ENCODE assay signal across 26 cellular contexts in the genomic region with DNA sequence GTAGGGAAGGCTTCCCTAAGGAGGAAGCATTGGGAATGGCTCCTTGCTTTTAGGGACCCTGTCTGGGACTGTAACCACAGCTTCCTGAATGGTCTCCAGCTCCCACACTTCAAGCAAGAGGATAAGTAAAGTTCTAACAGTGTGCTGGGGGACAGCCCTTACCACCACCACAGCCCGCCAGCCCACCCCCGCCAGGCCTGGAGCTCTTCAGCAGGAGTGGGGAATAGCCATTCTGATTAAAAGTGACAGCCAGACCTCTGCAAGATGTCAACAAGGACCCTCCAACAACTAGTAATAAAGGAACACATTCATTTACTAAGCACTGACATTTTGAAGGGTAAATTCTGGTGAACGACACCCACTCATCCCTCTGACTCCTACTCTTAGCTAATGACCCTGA. TPM values are rescaled to one million over a fixed set of nuclear protein-coding genes. Genes with fewer than 3 reads are reported as not detected.
"Had no signal": no experiment of that assay in that cellular context is flagged by ENCODE, and none has a peak within 500 bp of the region (broad histone marks: within the 10 kb centered on the region; RNA-seq: fewer than 3 reads in every experiment).

No MANE protein-coding gene starts in this region.

- DNase-seq: activated CD4-positive, alpha-beta T cell treated with anti-CD3 and anti-CD28 coated beads, Interleukin-2, amount 10 ng/mL, durations not matched to agents 7 days and 5 days; activated CD4-positive, CD25-positive, alpha-beta regulatory T cell treated with anti-CD3 and anti-CD28 coated beads, Interleukin-2, amount 50 U/mL, for 72 hours; activated CD8-positive, alpha-beta T cell treated with anti-CD3 and anti-CD28 coated beads, Interleukin-2, amount 10 ng/mL, durations not matched to agents 7 days and 5 days; activated naive CD4-positive, alpha-beta T cell treated with Interleukin-2 at 50 U/mL for 16 hours; amygdala; cortex of kidney; endodermal cell; esophagus squamous epithelium; gastrocnemius medialis; left lung; mammary epithelial cell; psoas muscle; stimulated activated CD4-positive, alpha-beta T cell treated with anti-CD3 and anti-CD28 coated beads, Interleukin-2, amount 100 ng/mL, for 24 hours; stimulated activated naive CD8-positive, alpha-beta T cell treated with anti-CD3 and anti-CD28 coated beads, Interleukin-15, amount 100 ng/mL, for 72 hours had no signal

- H3K9me3 ChIP-seq: esophagus squamous epithelium, gastrocnemius medialis, left lung, neutrophil, ovary, psoas muscle, right atrium auricular region, suprapubic skin, tibial nerve had no signal

- H3K27me3 ChIP-seq: ovary, right atrium auricular region had no signal

- H3K36me3 ChIP-seq: esophagus squamous epithelium, gastrocnemius medialis, left lung, neutrophil, ovary, right atrium auricular region, suprapubic skin, tibial nerve had no signal

- H3K4me3 ChIP-seq: esophagus squamous epithelium, gastrocnemius medialis, left lung, ovary, psoas muscle, right atrium auricular region, suprapubic skin, tibial nerve had no signal

- H3K27ac ChIP-seq: esophagus squamous epithelium, gastrocnemius medialis, left lung, neutrophil, psoas muscle, right atrium auricular region, suprapubic skin, tibial nerve, VCaP had no signal

RNA-seq across cellular contexts. Expression of a gene that starts 49.4 kb away (rescaled TPM):
- total RNA-seq: activated CD4-positive, alpha-beta T cell treated with anti-CD3 and anti-CD28 coated beads, Interleukin-2, amount 10 ng/mL, durations not matched to agents 7 days and 5 days; activated CD8-positive, alpha-beta T cell treated with anti-CD3 and anti-CD28 coated beads, Interleukin-2, amount 10 ng/mL, durations not matched to agents 7 days and 5 days; bronchial epithelial cell; cerebellum; esophagus squamous epithelium; left lung; mammary epithelial cell; natural killer cell treated with Interleukin-12 subunit alpha and Interleukin-12 subunit beta and Interleukin-15 and Interleukin-18, amount 100 ng/mL, for 72 hours; right atrium auricular region; skeletal muscle tissue; suprapubic skin; T-helper 2 cell treated with Interferon-gamma antibody and Interleukin-4, amounts not matched to agents 100 ng/mL and 5 ng/mL, for 36 hours; tibial nerve had no signal
- polyA plus RNA-seq: keratinocyte, mammary epithelial cell had no signal
